ENCODE assay signal across 1 cellular context in the genomic region with DNA sequence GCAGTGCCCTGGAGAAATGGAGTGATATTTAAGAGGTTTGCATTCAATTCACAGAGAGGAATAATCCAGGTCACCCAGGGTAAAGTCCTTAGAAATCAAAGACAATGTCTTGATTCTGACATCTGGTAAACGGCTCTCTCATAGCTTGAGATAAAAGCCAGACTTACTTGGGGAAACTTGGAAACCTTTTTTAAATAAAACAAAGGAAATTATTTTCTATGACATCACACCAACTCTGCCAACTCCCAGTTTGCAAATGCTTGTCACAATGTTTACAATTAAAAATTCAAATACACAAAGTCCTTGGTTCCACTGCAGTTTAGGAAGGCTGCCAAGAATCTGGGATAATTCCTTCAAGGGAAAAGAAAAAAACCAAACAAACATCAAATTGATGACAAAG.
TF ChIP-seq lines count a peak whose summit lies in the region.

No MANE protein-coding gene starts in this region.

TF ChIP-seq in SK-N-SH, 30 proteins besides CTCF, POLR2A, EP300 and RAD21 (continued from another document):
- TF ChIP-seq, protein P1, sequence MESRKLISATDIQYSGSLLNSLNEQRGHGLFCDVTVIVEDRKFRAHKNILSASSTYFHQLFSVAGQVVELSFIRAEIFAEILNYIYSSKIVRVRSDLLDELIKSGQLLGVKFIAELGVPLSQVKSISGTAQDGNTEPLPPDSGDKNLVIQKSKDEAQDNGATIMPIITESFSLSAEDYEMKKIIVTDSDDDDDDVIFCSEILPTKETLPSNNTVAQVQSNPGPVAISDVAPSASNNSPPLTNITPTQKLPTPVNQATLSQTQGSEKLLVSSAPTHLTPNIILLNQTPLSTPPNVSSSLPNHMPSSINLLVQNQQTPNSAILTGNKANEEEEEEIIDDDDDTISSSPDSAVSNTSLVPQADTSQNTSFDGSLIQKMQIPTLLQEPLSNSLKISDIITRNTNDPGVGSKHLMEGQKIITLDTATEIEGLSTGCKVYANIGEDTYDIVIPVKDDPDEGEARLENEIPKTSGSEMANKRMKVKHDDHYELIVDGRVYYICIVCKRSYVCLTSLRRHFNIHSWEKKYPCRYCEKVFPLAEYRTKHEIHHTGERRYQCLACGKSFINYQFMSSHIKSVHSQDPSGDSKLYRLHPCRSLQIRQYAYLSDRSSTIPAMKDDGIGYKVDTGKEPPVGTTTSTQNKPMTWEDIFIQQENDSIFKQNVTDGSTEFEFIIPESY (IDR thresholded peaks at IDR 0.05; ENCODE audit: borderline replicate concordance, low read depth), result no peak
- TF ChIP-seq FOSL2 (IDR thresholded peaks at IDR 0.05; ENCODE audit: borderline replicate concordance, low read depth) (no peak), EZH2phosphoT487 (IDR thresholded peaks at IDR 0.05; ENCODE audit: borderline replicate concordance, low read depth) (no peak), POLR2AphosphoS5 (IDR thresholded peaks at IDR 0.05; ENCODE audit: low read depth, low read length) (no peak), ELF1 (IDR thresholded peaks at IDR 0.05) (no peak), MEF2A (IDR thresholded peaks at IDR 0.05; ENCODE audit: borderline replicate concordance, low read depth) (no peak), TEAD4 (IDR thresholded peaks at IDR 0.05; ENCODE audit: borderline replicate concordance, insufficient read depth) (0 out of 2 replicates have a peak, but pooled peaks have one; percentile 12), FOXJ3 (CRISPR knock-in tag; IDR thresholded peaks at IDR 0.05) (no peak), NRF1 (IDR thresholded peaks at IDR 0.05; ENCODE audit: low read depth, low read length) (no peak), USF1 (IDR thresholded peaks at IDR 0.05; ENCODE audit: borderline replicate concordance, low read depth) (no peak), RFX5 (IDR thresholded peaks at IDR 0.05; ENCODE audit: low read length) (no peak)
- TF ChIP-seq, protein P2, sequence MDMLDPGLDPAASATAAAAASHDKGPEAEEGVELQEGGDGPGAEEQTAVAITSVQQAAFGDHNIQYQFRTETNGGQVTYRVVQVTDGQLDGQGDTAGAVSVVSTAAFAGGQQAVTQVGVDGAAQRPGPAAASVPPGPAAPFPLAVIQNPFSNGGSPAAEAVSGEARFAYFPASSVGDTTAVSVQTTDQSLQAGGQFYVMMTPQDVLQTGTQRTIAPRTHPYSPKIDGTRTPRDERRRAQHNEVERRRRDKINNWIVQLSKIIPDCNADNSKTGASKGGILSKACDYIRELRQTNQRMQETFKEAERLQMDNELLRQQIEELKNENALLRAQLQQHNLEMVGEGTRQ (IDR thresholded peaks at IDR 0.05; ENCODE audit: borderline replicate concordance, low read depth, low read length), result no peak
